ENCODE assay signal across 8 cellular contexts in the genomic region with DNA sequence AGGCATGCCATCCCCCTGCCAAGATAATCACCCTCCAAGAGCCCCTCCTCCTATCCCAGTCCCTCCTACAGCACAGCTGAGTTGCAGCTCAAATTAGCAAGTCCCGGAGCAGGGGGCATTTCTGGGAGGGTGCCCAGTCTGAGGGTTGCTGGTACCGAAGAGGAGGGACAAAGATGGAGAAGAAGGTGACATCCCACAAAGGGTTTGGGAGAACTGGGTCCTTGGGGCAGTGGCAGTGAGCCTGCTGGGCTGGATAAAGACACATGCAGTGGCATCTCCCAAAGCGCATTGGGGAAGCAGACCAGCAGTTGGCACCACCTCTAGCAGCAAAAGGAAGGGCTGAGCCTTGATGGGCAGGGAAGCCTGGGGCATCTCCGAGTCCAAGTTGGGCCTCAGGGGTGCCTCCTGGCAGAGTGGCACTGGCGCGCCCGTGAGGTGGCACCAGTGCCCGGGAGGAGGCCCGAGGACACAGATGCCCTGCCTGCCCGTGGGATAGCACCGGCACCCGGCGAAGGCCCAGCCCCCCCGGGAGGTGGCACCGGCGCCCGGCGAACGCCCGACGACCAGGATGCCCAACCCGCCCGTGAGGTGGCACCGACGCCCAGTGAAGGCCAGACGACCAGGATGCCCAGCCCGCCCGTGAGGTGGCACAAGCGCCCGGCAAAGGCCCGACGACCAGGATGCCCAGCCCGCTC. TPM values are rescaled to one million over a fixed set of nuclear protein-coding genes. Genes with fewer than 3 reads are reported as not detected.
DNase-seq lines count a peak whose midpoint lies in the region; ATAC-seq and TF ChIP-seq lines count a peak whose summit lies in the region.

No MANE protein-coding gene starts in this region.

- CTCF ChIA-PET in activated CD8-positive, alpha-beta memory T cell treated with anti-CD3 and anti-CD28 coated beads, Interleukin-2, amount 10 ng/mL, durations not matched to agents 7 days and 5 days (lab: Charles Lee): interaction anchor here (0.9 to 1.9 kb wide), 5 partner anchors 11 to 43 kb away, joined by 4 to 17 read pairs (median 4); no protein-coding TSS in a partner anchor
- CTCF ChIA-PET in activated CD4-positive, alpha-beta memory T cell treated with anti-CD3 and anti-CD28 coated beads, Interleukin-2, amount 10 ng/mL, durations not matched to agents 7 days and 5 days (lab: Charles Lee): interaction anchor here (0.5 to 2.4 kb wide), 5 partner anchors 11 to 81 kb away, joined by 3 to 37 read pairs (median 6); no protein-coding TSS in a partner anchor

- peaks cover 50% of the 10 kb centered on the region for H3K4me1 Mint-ChIP-seq in activated CD8-positive, alpha-beta memory T cell treated with anti-CD3 and anti-CD28 coated beads, Interleukin-2, amount 10 ng/mL, durations not matched to agents 7 days and 5 days
- H3K4me1 Mint-ChIP-seq in activated CD4-positive, alpha-beta memory T cell treated with anti-CD3 and anti-CD28 coated beads, Interleukin-2, amount 10 ng/mL, durations not matched to agents 7 days and 5 days: peaks cover 50% of the 10 kb centered on the region
- peaks cover 20% of the 10 kb centered on the region for H3K4me1 Mint-ChIP-seq in neural crest cell

- H3K4me3 Mint-ChIP-seq in activated CD8-positive, alpha-beta memory T cell treated with anti-CD3 and anti-CD28 coated beads, Interleukin-2, amount 10 ng/mL, durations not matched to agents 7 days and 5 days: peak overlapping the region; percentile 70
- H3K4me3 Mint-ChIP-seq in activated CD4-positive, alpha-beta memory T cell treated with anti-CD3 and anti-CD28 coated beads, Interleukin-2, amount 10 ng/mL, durations not matched to agents 7 days and 5 days: peak overlapping the region; percentile 79
- H3K4me3 Mint-ChIP-seq in neural crest cell: peak overlapping the region; percentile 85

- no peaks in the 10 kb centered on the region for H3K36me3 Mint-ChIP-seq in activated CD8-positive, alpha-beta memory T cell treated with anti-CD3 and anti-CD28 coated beads, Interleukin-2, amount 10 ng/mL, durations not matched to agents 7 days and 5 days
- peaks cover 2% of the 10 kb centered on the region for H3K36me3 Mint-ChIP-seq in activated CD4-positive, alpha-beta memory T cell treated with anti-CD3 and anti-CD28 coated beads, Interleukin-2, amount 10 ng/mL, durations not matched to agents 7 days and 5 days (ENCODE audit: low read depth)
- no peaks in the 10 kb centered on the region for H3K36me3 Mint-ChIP-seq in neural crest cell (ENCODE audit: low read depth)

- TF ChIP-seq CTCF in fibroblast of mammary gland (conservative IDR thresholded peaks at IDR 0.05; ENCODE audit: control insufficient read depth, insufficient read depth, low read depth, low read length) (no peak), neural crest cell (conservative IDR thresholded peaks at IDR 0.05) (no peak)

- ATAC-seq in activated CD8-positive, alpha-beta memory T cell treated with anti-CD3 and anti-CD28 coated beads, Interleukin-2, amount 10 ng/mL, durations not matched to agents 7 days and 5 days: no peak
- ATAC-seq in HG03521 (IDR thresholded peaks at IDR 0.05; ENCODE audit: unreplicated experiment): no peak

- peak overlapping the region; percentile 69 for H3K4me3 ChIP-seq in fibroblast of mammary gland (ENCODE audit: control insufficient read depth, low read depth, low read length)

- DNase-seq in activated CD8-positive, alpha-beta memory T cell treated with anti-CD3 and anti-CD28 coated beads, Interleukin-2, amount 10 ng/mL, durations not matched to agents 7 days and 5 days: no peak
- no peak for DNase-seq in activated CD8-positive, alpha-beta memory T cell treated with anti-CD3 and anti-CD28 coated beads for 24 hours
- DNase-seq in activated CD4-positive, alpha-beta memory T cell treated with anti-CD3 and anti-CD28 coated beads, Interleukin-2, amount 10 ng/mL, durations not matched to agents 7 days and 5 days: no peak
- DNase-seq in fibroblast of mammary gland (ENCODE audit: low read depth) (no peak), neural crest cell (ENCODE audit: low read depth, low spot score) (no peak), 8988T (no peak), H4 (ENCODE audit: low spot score) (no peak)

- POLR2A ChIA-PET in activated CD4-positive, alpha-beta memory T cell treated with anti-CD3 and anti-CD28 coated beads, Interleukin-2, amount 10 ng/mL, durations not matched to agents 7 days and 5 days (lab: Charles Lee): interaction anchor here (0.8 to 5.1 kb wide), 10 partner anchors 9 to 212 kb away, joined by 3 to 102 read pairs (median 4); partner anchors contain the start of gene ALKBH5

- H3K27ac Mint-ChIP-seq in activated CD8-positive, alpha-beta memory T cell treated with anti-CD3 and anti-CD28 coated beads, Interleukin-2, amount 10 ng/mL, durations not matched to agents 7 days and 5 days: peak overlapping the region; percentile 54
- H3K27ac Mint-ChIP-seq in activated CD4-positive, alpha-beta memory T cell treated with anti-CD3 and anti-CD28 coated beads, Interleukin-2, amount 10 ng/mL, durations not matched to agents 7 days and 5 days: peak overlapping the region; percentile 35
- H3K27ac Mint-ChIP-seq in neural crest cell (ENCODE audit: unreplicated experiment): no peak overlapping the region

- no peaks in the 10 kb centered on the region for H3K9me3 Mint-ChIP-seq in activated CD8-positive, alpha-beta memory T cell treated with anti-CD3 and anti-CD28 coated beads, Interleukin-2, amount 10 ng/mL, durations not matched to agents 7 days and 5 days (ENCODE audit: low read depth)
- H3K9me3 Mint-ChIP-seq in activated CD4-positive, alpha-beta memory T cell treated with anti-CD3 and anti-CD28 coated beads, Interleukin-2, amount 10 ng/mL, durations not matched to agents 7 days and 5 days: no peaks in the 10 kb centered on the region
- H3K9me3 Mint-ChIP-seq in neural crest cell: no peaks in the 10 kb centered on the region

- H3K27me3 Mint-ChIP-seq in activated CD8-positive, alpha-beta memory T cell treated with anti-CD3 and anti-CD28 coated beads, Interleukin-2, amount 10 ng/mL, durations not matched to agents 7 days and 5 days: no peaks in the 10 kb centered on the region
- no peaks in the 10 kb centered on the region for H3K27me3 Mint-ChIP-seq in activated CD4-positive, alpha-beta memory T cell treated with anti-CD3 and anti-CD28 coated beads, Interleukin-2, amount 10 ng/mL, durations not matched to agents 7 days and 5 days
- no peaks in the 10 kb centered on the region for H3K27me3 Mint-ChIP-seq in neural crest cell (ENCODE audit: low read depth)

RNA-seq across cellular contexts. Expression of gene TOM1L2, which starts 0.6 kb away (rescaled TPM):
- total RNA-seq in activated CD8-positive, alpha-beta memory T cell treated with anti-CD3 and anti-CD28 coated beads, Interleukin-2, amount 10 ng/mL, durations not matched to agents 7 days and 5 days: 10 to 100 TPM; 19.8 to 33.0 TPM
- total RNA-seq in activated CD4-positive, alpha-beta memory T cell treated with anti-CD3 and anti-CD28 coated beads, Interleukin-2, amount 10 ng/mL, durations not matched to agents 7 days and 5 days: 10 to 100 TPM; 29.3 to 30.3 TPM
- 15.9 and 16.3 TPM in 2 replicates for total RNA-seq in neural crest cell
- total RNA-seq in H4 (2014; rRNA removed; shearing (Covaris generic)): 13.2 and 13.4 TPM in 2 replicates

RNA-seq across cellular contexts. Expression of gene DRC3, which starts 1.1 kb away (rescaled TPM):
- not detected for total RNA-seq in activated CD8-positive, alpha-beta memory T cell treated with anti-CD3 and anti-CD28 coated beads, Interleukin-2, amount 10 ng/mL, durations not matched to agents 7 days and 5 days
- not detected for total RNA-seq in activated CD4-positive, alpha-beta memory T cell treated with anti-CD3 and anti-CD28 coated beads, Interleukin-2, amount 10 ng/mL, durations not matched to agents 7 days and 5 days
- total RNA-seq in neural crest cell: 0.61 and 1.6 TPM in 2 replicates
- 1.4 TPM in 1 of 2 replicates, not detected in the other for total RNA-seq in H4 (2014; rRNA removed; shearing (Covaris generic))
